In the genomic region with DNA sequence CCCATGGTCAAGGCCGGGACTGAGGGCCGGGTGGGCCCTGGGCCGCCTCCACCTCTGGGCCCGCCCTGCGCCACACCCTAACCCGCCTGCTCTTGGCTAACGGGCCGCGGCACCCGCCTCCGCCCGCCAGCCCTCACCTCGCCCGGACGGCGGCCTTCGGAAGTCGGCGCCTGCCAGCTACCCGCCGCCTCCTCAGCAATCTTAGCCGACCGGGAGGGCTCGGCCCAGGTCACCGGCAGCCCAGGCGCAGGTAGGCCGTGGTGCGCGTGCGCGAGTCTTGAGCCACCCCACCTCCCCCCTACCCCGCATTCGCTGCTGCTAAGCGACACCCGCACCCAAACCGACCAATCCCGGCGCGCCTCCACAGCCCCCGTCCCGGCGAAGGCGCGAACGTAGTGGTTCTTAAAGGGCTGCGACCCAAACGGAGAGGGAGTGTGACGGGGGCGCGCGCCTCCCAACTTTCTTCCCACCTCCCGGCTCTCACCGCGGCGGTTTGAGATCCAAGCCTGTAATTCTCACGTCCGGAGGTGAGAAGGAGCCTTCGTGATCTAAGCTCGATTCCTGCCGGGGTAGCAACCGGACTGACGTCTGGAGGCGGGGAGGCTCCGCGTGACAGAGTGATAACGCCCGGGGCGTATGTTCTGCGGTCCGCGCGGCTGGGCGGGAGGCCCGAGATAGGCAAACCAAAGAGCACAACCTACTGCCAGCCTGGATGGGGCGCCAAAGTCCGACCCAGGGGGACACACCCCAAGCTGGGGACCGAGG, we compare ENCODE assay signal across 1 cellular context.
TF ChIP-seq lines count a peak whose summit lies in the region.

A gene with protein sequence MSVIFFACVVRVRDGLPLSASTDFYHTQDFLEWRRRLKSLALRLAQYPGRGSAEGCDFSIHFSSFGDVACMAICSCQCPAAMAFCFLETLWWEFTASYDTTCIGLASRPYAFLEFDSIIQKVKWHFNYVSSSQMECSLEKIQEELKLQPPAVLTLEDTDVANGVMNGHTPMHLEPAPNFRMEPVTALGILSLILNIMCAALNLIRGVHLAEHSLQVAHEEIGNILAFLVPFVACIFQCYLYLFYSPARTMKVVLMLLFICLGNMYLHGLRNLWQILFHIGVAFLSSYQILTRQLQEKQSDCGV (minus strand): TSS at position 259 of the 765 bp plus-strand sequence. CDS start 12,921 bp downstream, outside the sequence.

TF ChIP-seq in GM12878, 131 proteins besides CTCF, POLR2A, EP300 and RAD21 (continued from another document):
- TF ChIP-seq NR2F1 (conservative IDR thresholded peaks at IDR 0.05): peak; percentile 72
- TF ChIP-seq RFX5 (IDR thresholded peaks at IDR 0.05; ENCODE audit: low read depth, low read length): peak; percentile 34; the same call in 1 of the 2 replicates
- TF ChIP-seq PAX5 (IDR thresholded peaks at IDR 0.05; ENCODE audit: borderline replicate concordance, low read depth, low read length): peak; percentile 5; the same call in 1 of the 2 replicates
- no peak for TF ChIP-seq NFIC (IDR thresholded peaks at IDR 0.05; ENCODE audit: low read depth, low read length)
- TF ChIP-seq, protein P1, sequence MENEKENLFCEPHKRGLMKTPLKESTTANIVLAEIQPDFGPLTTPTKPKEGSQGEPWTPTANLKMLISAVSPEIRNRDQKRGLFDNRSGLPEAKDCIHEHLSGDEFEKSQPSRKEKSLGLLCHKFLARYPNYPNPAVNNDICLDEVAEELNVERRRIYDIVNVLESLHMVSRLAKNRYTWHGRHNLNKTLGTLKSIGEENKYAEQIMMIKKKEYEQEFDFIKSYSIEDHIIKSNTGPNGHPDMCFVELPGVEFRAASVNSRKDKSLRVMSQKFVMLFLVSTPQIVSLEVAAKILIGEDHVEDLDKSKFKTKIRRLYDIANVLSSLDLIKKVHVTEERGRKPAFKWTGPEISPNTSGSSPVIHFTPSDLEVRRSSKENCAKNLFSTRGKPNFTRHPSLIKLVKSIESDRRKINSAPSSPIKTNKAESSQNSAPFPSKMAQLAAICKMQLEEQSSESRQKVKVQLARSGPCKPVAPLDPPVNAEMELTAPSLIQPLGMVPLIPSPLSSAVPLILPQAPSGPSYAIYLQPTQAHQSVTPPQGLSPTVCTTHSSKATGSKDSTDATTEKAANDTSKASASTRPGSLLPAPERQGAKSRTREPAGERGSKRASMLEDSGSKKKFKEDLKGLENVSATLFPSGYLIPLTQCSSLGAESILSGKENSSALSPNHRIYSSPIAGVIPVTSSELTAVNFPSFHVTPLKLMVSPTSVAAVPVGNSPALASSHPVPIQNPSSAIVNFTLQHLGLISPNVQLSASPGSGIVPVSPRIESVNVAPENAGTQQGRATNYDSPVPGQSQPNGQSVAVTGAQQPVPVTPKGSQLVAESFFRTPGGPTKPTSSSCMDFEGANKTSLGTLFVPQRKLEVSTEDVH (IDR thresholded peaks at IDR 0.05; ENCODE audit: low read depth, partially characterized antibody): peak; percentile 48
